27 cellular contexts compared by ENCODE assay signal in the genomic region with DNA sequence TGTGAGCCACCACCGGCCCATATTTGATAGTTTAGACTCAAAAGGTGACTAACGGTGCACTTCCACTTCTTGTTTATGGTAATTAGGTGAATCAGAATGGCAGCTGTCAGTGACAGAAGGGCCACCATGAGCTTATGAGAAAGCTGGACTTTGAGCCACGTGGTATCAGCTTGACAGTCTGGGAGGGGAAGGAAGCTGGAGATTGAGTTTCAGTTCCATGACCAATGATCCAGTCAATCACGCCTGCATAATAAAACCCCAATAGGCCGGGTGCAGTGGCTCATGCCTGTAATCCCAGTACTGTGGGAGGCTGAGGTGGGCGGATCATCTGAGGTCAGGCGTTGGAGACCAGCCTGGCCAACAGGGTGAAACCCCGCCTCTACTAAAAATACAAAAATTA. TPM values are rescaled to one million over a fixed set of nuclear protein-coding genes. Genes with fewer than 3 reads are reported as not detected.
DNase-seq lines count a peak whose midpoint lies in the region; ATAC-seq and FAIRE-seq lines count a peak whose summit lies in the region.
"Had no signal": no experiment of that assay in that cellular context is flagged by ENCODE, and none has a peak within 500 bp of the region (broad histone marks: within the 10 kb centered on the region; RNA-seq: fewer than 3 reads in every experiment).

No MANE protein-coding gene starts in this region.

- no peak overlapping the region for H3K4me3 ChIP-seq in small intestine (ENCODE audit: low read depth in 1 of 2, low read length in 2 of 2)
- H3K4me3 ChIP-seq: neural progenitor cell, PC-9, prostate gland had no signal

- no peak for FAIRE-seq in small intestine (lab: Jason Lieb, UNC)
- FAIRE-seq: GM18507 had no signal

- H3K27me3 ChIP-seq in small intestine (ENCODE audit: control insufficient read depth in 2 of 2, insufficient read depth in 2 of 2, low read length in 2 of 2), result no peaks in the 10 kb centered on the region
- H3K27me3 ChIP-seq: neural progenitor cell had no signal

- WGBS in small intestine, 3 donors, result 13 to 63% (median 40%) methylated on average over 8 of the region's 8 CpGs

- H3K4me1 ChIP-seq in small intestine (ENCODE audit: control insufficient read depth in 2 of 2, insufficient read depth in 1 of 2, low read depth in 1 of 2, low read length in 1 of 2), result peaks cover 0 to 3% of the 10 kb centered on the region in 2 donors
- H3K4me1 ChIP-seq: Caco-2, neural progenitor cell, prostate gland had no signal

- no peaks in the 10 kb centered on the region for H3K9me3 ChIP-seq in small intestine (ENCODE audit: control insufficient read depth, low read depth)
- H3K9me3 ChIP-seq: Caco-2, prostate gland had no signal

- DNase-seq in DMS53 (lab: John Stamatoyannopoulos, UW) (peak; percentile 53), DMS53 treated with DMSO at 0.1 percent for 48 hours (lab: John Stamatoyannopoulos, UW; ENCODE audit: unreplicated experiment) (no peak), NCI-H82 treated with DMSO at 0.1 percent for 48 hours (lab: John Stamatoyannopoulos, UW; ENCODE audit: unreplicated experiment) (peak; percentile 69), kidney tubule cell (ENCODE audit: low spot score) (peak; percentile 76), small intestine (peak; percentile 91), HPDE6-E6E7 (ENCODE audit: extremely low spot score) (no peak)
- no peak for DNase-seq in activated CD8-positive, alpha-beta memory T cell treated with anti-CD3 and anti-CD28 coated beads for 24 hours
- DNase-seq: 8988T; activated CD4-positive, alpha-beta T cell treated with anti-CD3 and anti-CD28 coated beads for 4 hours; activated naive CD8-positive, alpha-beta T cell treated with anti-CD3 and anti-CD28 coated beads, Interleukin-2, amount 10 ng/mL, durations not matched to agents 7 days and 5 days; AML-193; effector CD4-positive, alpha-beta T cell; H7; immature natural killer cell; MM.1S; NCI-H1694; NCI-H748 treated with DMSO at 0.1 percent for 48 hours; PC-9; SIG-M5; stimulated activated CD4-positive, alpha-beta T cell treated with anti-CD3 and anti-CD28 coated beads, Interleukin-2, amount 100 ng/mL, for 24 hours; T-helper 1 cell had no signal

- ATAC-seq in HG02623 (IDR thresholded peaks at IDR 0.05; ENCODE audit: unreplicated experiment), result no peak

- H3K36me3 ChIP-seq in small intestine (ENCODE audit: control insufficient read depth in 2 of 2, insufficient read depth in 2 of 2, low read length in 2 of 2), result no peaks in the 10 kb centered on the region
- H3K36me3 ChIP-seq: neural progenitor cell, prostate gland had no signal

- no peak overlapping the region for H3K27ac ChIP-seq in small intestine (ENCODE audit: low read depth in 1 of 2, low read length in 1 of 2)
- H3K27ac ChIP-seq: neural progenitor cell, PC-9, prostate gland had no signal

RNA-seq across cellular contexts. Expression of gene EID2B, which starts 8.2 kb away (rescaled TPM):
- 1 to 10 TPM in 1 of 3 donors, under 1 TPM in 1, not detected in 1; 0.81 to 2.0 TPM for polyA plus RNA-seq in small intestine

RNA-seq across cellular contexts. Expression of gene SELENOV, which starts 9.6 kb away (rescaled TPM):
- polyA plus RNA-seq in small intestine, result not detected
- polyA plus RNA-seq: immature natural killer cell, liver had no signal

RNA-seq across cellular contexts. Expression of gene EID2, which starts 15.5 kb away (rescaled TPM):
- 10 to 100 TPM; 11.1 to 13.4 (median 12.7) TPM for polyA plus RNA-seq in small intestine

RNA-seq across cellular contexts. Expression of gene DLL3, which starts 25.7 kb away (rescaled TPM):
- under 1 TPM in 1 of 3 donors, not detected in 2; 0.15 TPM for polyA plus RNA-seq in small intestine
- polyA plus RNA-seq: immature natural killer cell, liver had no signal

RNA-seq across cellular contexts. Expression of gene TIMM50, which starts 43.9 kb away (rescaled TPM):
- polyA plus RNA-seq in small intestine, result 10 to 100 TPM; 33.8 to 62.2 (median 40.5) TPM

Comparison
In these comparisons a context has a peak if more than half of its experiments do, and no peak if none do; other contexts are left out.
1. DNase-seq: peak in DMS53 (single experiment), NCI-H82 treated with DMSO at 0.1 percent for 48 hours (single experiment), kidney tubule cell (single experiment) and small intestine (single experiment); none in DMS53 treated with DMSO at 0.1 percent for 48 hours (single experiment), HPDE6-E6E7 (single experiment) and activated CD8-positive, alpha-beta memory T cell treated with anti-CD3 and anti-CD28 coated beads for 24 hours (single experiment).